ENCODE assay signal across 8 cellular contexts in the genomic region with DNA sequence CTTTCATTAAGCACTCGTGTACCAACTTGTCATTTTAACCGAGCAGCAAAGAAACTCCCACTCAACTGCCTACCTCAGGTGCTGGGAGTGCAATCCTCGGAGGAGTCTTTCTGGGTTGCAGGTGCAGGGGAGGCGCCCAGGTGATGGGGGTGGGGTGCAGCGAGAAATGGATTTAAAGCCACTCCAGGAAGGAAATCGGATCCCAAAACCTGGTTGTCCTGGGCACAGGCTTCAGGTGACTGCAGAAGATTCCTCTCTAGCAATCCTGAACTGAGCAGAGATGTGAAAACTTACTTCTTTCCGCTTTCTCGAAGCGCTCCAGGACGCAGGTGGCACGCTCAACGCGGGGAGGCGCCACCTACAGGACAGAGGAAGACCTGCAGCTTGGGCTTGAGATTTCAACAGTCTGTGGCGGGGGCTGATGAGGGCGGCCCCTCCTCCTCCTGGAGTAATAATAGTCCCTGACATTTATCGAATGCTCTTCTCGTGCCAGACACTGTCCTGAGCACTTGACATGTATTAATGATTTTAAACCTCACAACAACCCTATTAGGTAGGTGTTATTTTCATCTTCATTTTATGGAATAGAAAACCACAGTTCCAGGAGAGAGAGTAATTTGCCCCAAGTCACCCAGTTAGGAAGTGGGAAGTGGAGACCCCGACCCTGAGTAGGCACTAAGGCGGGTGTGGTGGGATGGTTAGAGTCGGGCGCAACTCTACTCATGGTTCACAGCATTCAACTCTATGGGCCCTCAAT. TPM values are rescaled to one million over a fixed set of nuclear protein-coding genes. Genes with fewer than 3 reads are reported as not detected.
DNase-seq lines count a peak whose midpoint lies in the region; ATAC-seq and TF ChIP-seq lines count a peak whose summit lies in the region.

No MANE protein-coding gene starts in this region.

- DNase-seq in DMS153 (lab: John Stamatoyannopoulos, UW) (peak; percentile 17), NCI-H510A (lab: John Stamatoyannopoulos, UW) (peak; percentile 64), dorsolateral prefrontal cortex (peak in 8 of 10 donors; percentile 11 to 53 (median 30)), medulla oblongata (ENCODE audit: extremely low spot score) (peak; percentile 43)
- peak; percentile 93 for DNase-seq in activated CD4-positive, alpha-beta T cell treated with anti-CD3 and anti-CD28 coated beads, Interleukin-2, amount 10 ng/mL, durations not matched to agents 24 days and 14 days
- peak; percentile 45 to 61 for DNase-seq in stimulated activated CD8-positive, alpha-beta memory T cell treated with anti-CD3 and anti-CD28 coated beads, Interleukin-15, amount 100 ng/mL, for 4 hours (ENCODE audit: low read depth in 2 of 2)

- no peak overlapping the region for H3K27ac ChIP-seq in dorsolateral prefrontal cortex

- TF ChIP-seq CTCF in dorsolateral prefrontal cortex (IDR thresholded peaks at IDR 0.05 in 54 of 56, conservative IDR thresholded peaks at IDR 0.05 in 2 of 56; ENCODE audit: low read depth in 1 of 56, partially characterized antibody in 56 of 56), result peak; percentile 59 to 91 (median 82)

- intact Hi-C loops in activated CD4-positive, alpha-beta T cell treated with anti-CD3 and anti-CD28 coated beads, Interleukin-2, amount 10 ng/mL, durations not matched to agents 24 days and 14 days (cut with micrococcal nuclease), result loop anchor here (1.0 to 2.0 kb wide), 6 partner anchors 16 to 120 kb away; no protein-coding TSS in a partner anchor
- intact Hi-C loops in dorsolateral prefrontal cortex (cut with DNase I), result loop anchor here in 1 of 2 donors (10.0 kb wide), 1 partner anchor 432 kb away; no protein-coding TSS in a partner anchor

- H3K27me3 ChIP-seq in dorsolateral prefrontal cortex, result peaks cover 0 to 75% (median 39%) of the 10 kb centered on the region in 45 donors

- peak overlapping the region; percentile 17 for H3K27ac Mint-ChIP-seq in activated CD4-positive, alpha-beta T cell treated with anti-CD3 and anti-CD28 coated beads, Interleukin-2, amount 10 ng/mL, durations not matched to agents 24 days and 14 days

- ATAC-seq in HG02588 (IDR thresholded peaks at IDR 0.05; ENCODE audit: unreplicated experiment) (peak; percentile 58), GM19351 (IDR thresholded peaks at IDR 0.05; ENCODE audit: unreplicated experiment) (no peak)

- H3K36me3 Mint-ChIP-seq in activated CD4-positive, alpha-beta T cell treated with anti-CD3 and anti-CD28 coated beads, Interleukin-2, amount 10 ng/mL, durations not matched to agents 24 days and 14 days (ENCODE audit: low read depth), result no peaks in the 10 kb centered on the region

- H3K27me3 Mint-ChIP-seq in activated CD4-positive, alpha-beta T cell treated with anti-CD3 and anti-CD28 coated beads, Interleukin-2, amount 10 ng/mL, durations not matched to agents 24 days and 14 days, result no peaks in the 10 kb centered on the region

- no peak overlapping the region for H3K4me3 ChIP-seq in dorsolateral prefrontal cortex

- H3K9me3 Mint-ChIP-seq in activated CD4-positive, alpha-beta T cell treated with anti-CD3 and anti-CD28 coated beads, Interleukin-2, amount 10 ng/mL, durations not matched to agents 24 days and 14 days, result no peaks in the 10 kb centered on the region

- peaks cover 53% of the 10 kb centered on the region for H3K4me1 Mint-ChIP-seq in activated CD4-positive, alpha-beta T cell treated with anti-CD3 and anti-CD28 coated beads, Interleukin-2, amount 10 ng/mL, durations not matched to agents 24 days and 14 days

- H3K4me3 Mint-ChIP-seq in activated CD4-positive, alpha-beta T cell treated with anti-CD3 and anti-CD28 coated beads, Interleukin-2, amount 10 ng/mL, durations not matched to agents 24 days and 14 days, result peak overlapping the region; percentile 53

RNA-seq across cellular contexts. Expression of gene SKAP1, which starts 27.2 kb away (rescaled TPM):
- 59.3 and 63.1 TPM in 2 replicates for total RNA-seq in activated CD4-positive, alpha-beta T cell treated with anti-CD3 and anti-CD28 coated beads, Interleukin-2, amount 10 ng/mL, durations not matched to agents 24 days and 14 days
- 1 to 10 TPM in 10 of 120 experiments, under 1 TPM in 29, not detected in 81; 0.28 to 2.7 (median 0.68) TPM for total RNA-seq in dorsolateral prefrontal cortex

Comparison
In these comparisons a context has a peak if more than half of its experiments do, and no peak if none do; other contexts are left out.
1. DNase-seq: peak in every context shown above with its lines; median percentile 93 in activated CD4-positive, alpha-beta T cell treated with anti-CD3 and anti-CD28 coated beads, Interleukin-2, amount 10 ng/mL, durations not matched to agents 24 days and 14 days; 64 in NCI-H510A; 53 in stimulated activated CD8-positive, alpha-beta memory T cell treated with anti-CD3 and anti-CD28 coated beads, Interleukin-15, amount 100 ng/mL, for 4 hours; 43 in medulla oblongata; 30 in dorsolateral prefrontal cortex; 17 in DMS153.
2. RNA of gene SKAP1, which starts 27.2 kb away (total RNA-seq): 59.3 to 63.1 TPM in activated CD4-positive, alpha-beta T cell treated with anti-CD3 and anti-CD28 coated beads, Interleukin-2, amount 10 ng/mL, durations not matched to agents 24 days and 14 days; 0.28 to 2.7 TPM in dorsolateral prefrontal cortex; every median in the first group is over 10 times any median in the second.